26 cellular contexts compared by ENCODE assay signal in the genomic region with DNA sequence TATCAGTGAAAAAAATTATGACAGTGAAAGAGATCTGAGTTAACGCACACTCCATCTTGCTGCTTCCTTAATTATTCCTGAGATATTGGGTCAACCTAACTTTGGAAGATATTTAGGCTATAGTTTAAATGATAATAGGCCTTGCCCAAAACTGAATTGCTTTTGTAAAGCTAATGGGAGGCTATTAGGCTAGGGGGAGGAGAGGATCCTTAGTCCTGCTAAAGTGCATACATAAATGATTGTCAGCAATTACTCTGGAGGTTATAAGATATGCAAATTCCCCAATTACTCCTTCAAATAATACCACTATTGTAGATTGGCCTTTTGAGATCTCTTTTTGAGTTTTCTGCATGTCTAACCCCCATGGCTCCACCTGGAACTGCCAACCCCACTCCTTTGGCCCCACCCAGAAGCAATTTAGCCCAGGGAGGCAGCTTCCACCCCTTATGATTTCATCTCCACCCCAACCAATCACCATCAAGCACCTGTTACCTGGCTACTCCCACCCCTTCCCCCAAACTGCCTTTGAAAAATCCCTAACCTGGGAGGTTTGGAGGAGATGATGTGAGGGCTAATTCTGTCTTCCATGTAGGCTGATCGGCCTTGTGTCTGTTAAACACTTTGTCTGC.
"Had no signal": no experiment of that assay in that cellular context is flagged by ENCODE, and none has a peak within 500 bp of the region (broad histone marks: within the 10 kb centered on the region; RNA-seq: fewer than 3 reads in every experiment).

No MANE protein-coding gene starts in this region.

- H3K27ac Mint-ChIP-seq: mesothelial cell of epicardium; natural killer cell; nephron progenitor cell; progenitor cell of endocrine pancreas; stimulated activated memory B cell treated with anti-CD40 and anti-IgM and Interleukin-4, amounts not matched to agents 10 μg/mL and 1 μg/mL and 100 μg/mL, for 72 hours; stimulated activated naive CD8-positive, alpha-beta T cell treated with anti-CD3 and anti-CD28 coated beads, Interleukin-15, amount 100 ng/mL, for 72 hours; type B pancreatic cell had no signal

- H3K27ac ChIP-seq: left ventricle myocardium inferior, parathyroid adenoma, right atrium auricular region, right lobe of liver, tibial nerve, uterus had no signal

- H3K9me3 Mint-ChIP-seq: natural killer cell had no signal

- DNase-seq: hypothalamus; islet precursor cell; left ventricle myocardium inferior; mesendoderm; naive B cell; natural killer cell; nephron progenitor cell; occipital lobe; right lobe of liver; stimulated activated CD4-positive, alpha-beta T cell treated with anti-CD3 and anti-CD28 coated beads, Interleukin-1b, Interleukin-23, amount 100 ng/mL, for 48 hours; stimulated activated CD4-positive, alpha-beta T cell treated with anti-CD3 and anti-CD28 coated beads, Interleukin-2, amount 100 ng/mL, for 48 hours; stimulated activated CD4-positive, alpha-beta T cell treated with anti-CD3 and anti-CD28 coated beads, Interleukin-4, amount 100 ng/mL, for 4 hours; stimulated activated CD8-positive, alpha-beta memory T cell treated with anti-CD3 and anti-CD28 coated beads, Interleukin-4, amount 100 ng/mL, for 48 hours; stimulated activated naive CD4-positive, alpha-beta T cell treated with Interleukin-2 at 50 U/mL for 16 hours; stimulated activated naive CD8-positive, alpha-beta T cell treated with anti-CD3 and anti-CD28 coated beads, Interleukin-15, amount 100 ng/mL, for 72 hours; substantia nigra; uterus had no signal

- H3K79me2 ChIP-seq: parathyroid adenoma had no signal

- H3K9ac ChIP-seq: parathyroid adenoma had no signal

- H3K4me3 ChIP-seq: left ventricle myocardium inferior, lung, right atrium auricular region, right lobe of liver, smooth muscle cell, tibial nerve, uterus had no signal

- H3K4me3 Mint-ChIP-seq: mesothelial cell of epicardium; natural killer cell; nephron progenitor cell; stimulated activated memory B cell treated with anti-CD40 and anti-IgM and Interleukin-4, amounts not matched to agents 10 μg/mL and 1 μg/mL and 100 μg/mL, for 72 hours; stimulated activated naive CD8-positive, alpha-beta T cell treated with anti-CD3 and anti-CD28 coated beads, Interleukin-15, amount 100 ng/mL, for 72 hours; type B pancreatic cell had no signal

- H3K4me1 ChIP-seq: left ventricle myocardium inferior, parathyroid adenoma, right atrium auricular region, right lobe of liver, tibial nerve, uterus had no signal

- H3K4me2 ChIP-seq: smooth muscle cell had no signal

- H3K27me3 Mint-ChIP-seq: progenitor cell of endocrine pancreas; stimulated activated naive CD8-positive, alpha-beta T cell treated with anti-CD3 and anti-CD28 coated beads, Interleukin-15, amount 100 ng/mL, for 72 hours; type B pancreatic cell had no signal

- H3K4me1 Mint-ChIP-seq: naive B cell; natural killer cell; stimulated activated memory B cell treated with anti-CD40 and anti-IgM and Interleukin-4, amounts not matched to agents 10 μg/mL and 1 μg/mL and 100 μg/mL, for 72 hours had no signal

- H3K36me3 ChIP-seq: left ventricle myocardium inferior, right atrium auricular region, right lobe of liver, tibial nerve, uterus had no signal

- H2AFZ ChIP-seq: parathyroid adenoma had no signal

- H3K9me3 ChIP-seq: right lobe of liver, uterus had no signal

- H3K27me3 ChIP-seq: right atrium auricular region, right lobe of liver, tibial nerve, uterus had no signal

- H3K36me3 Mint-ChIP-seq: natural killer cell; stimulated activated memory B cell treated with anti-CD40 and anti-IgM and Interleukin-4, amounts not matched to agents 10 μg/mL and 1 μg/mL and 100 μg/mL, for 72 hours; type B pancreatic cell had no signal
